Comparison of ENCODE assay signal across 37 cellular contexts in genomic region chr2:240070907-240071306, GRCh38. TPM values are rescaled to one million over a fixed set of nuclear protein-coding genes. Genes with fewer than 3 reads are reported as not detected.
"Had no signal": no experiment of that assay in that cellular context is flagged by ENCODE, and none has a peak within 500 bp of the region (broad histone marks: within the 10 kb centered on the region; RNA-seq: fewer than 3 reads in every experiment).

No MANE protein-coding gene starts in this region.

- H3K9me3 ChIP-seq: adrenal gland, body of pancreas had no signal

- ATAC-seq: activated CD8-positive, alpha-beta T cell treated with anti-CD3 and anti-CD28 coated beads for 36 hours; activated naive CD4-positive, alpha-beta T cell treated with anti-CD3 and anti-CD28 coated beads, Interleukin-2, amount 50 U/mL, for 72 hours; activated T-cell treated with anti-CD3 and anti-CD28 coated beads, Interleukin-2, amount 50 U/mL, for 4 hours; activated T-cell treated with anti-CD3 and anti-CD28 coated beads, Interleukin-2, amount 50 U/mL, for 72 hours; activated T-helper 17 cell treated with anti-CD3 and anti-CD28 coated beads, Interleukin-2, amount 50 U/mL, for 72 hours; body of pancreas had no signal

- FAIRE-seq: astrocyte, TTC549 had no signal

- H3K4me1 ChIP-seq: adrenal gland, body of pancreas, breast epithelium had no signal

- H3K27ac ChIP-seq: adrenal gland, body of pancreas, brain microvascular endothelial cell, breast epithelium, VCaP had no signal

- H3K36me3 ChIP-seq: adrenal gland, brain microvascular endothelial cell, breast epithelium had no signal

- H3K27me3 ChIP-seq: adrenal gland, body of pancreas, brain microvascular endothelial cell, breast epithelium had no signal

- DNase-seq: activated B cell treated with CpG ODN at 0.5 μM for 24 hours; activated CD4-positive, alpha-beta memory T cell treated with anti-CD3 and anti-CD28 coated beads for 36 hours; activated CD4-positive, alpha-beta T cell treated with anti-CD3 and anti-CD28 coated beads for 4 hours; activated CD4-positive, alpha-beta T cell treated with anti-CD3 and anti-CD28 coated beads, Interleukin-2, amount 10 ng/mL, durations not matched to agents 24 days and 14 days; activated CD4-positive, alpha-beta T cell treated with anti-CD3 and anti-CD28 coated beads, Interleukin-2, amount 50 U/mL, for 1 hour; activated CD4-positive, alpha-beta T cell treated with anti-CD3 and anti-CD28 coated beads, Interleukin-2, amount 50 U/mL, for 4 hours; activated CD4-positive, CD25-positive, alpha-beta regulatory T cell treated with anti-CD3 and anti-CD28 coated beads, Interleukin-2, amount 50 U/mL, for 72 hours; activated CD8-positive, alpha-beta memory T cell treated with anti-CD3 and anti-CD28 coated beads, Interleukin-2, amount 50 U/mL, for 4 hours; activated CD8-positive, alpha-beta T cell treated with anti-CD3 and anti-CD28 coated beads for 36 hours; activated effector memory CD4-positive, alpha-beta T cell treated with anti-CD3 and anti-CD28 coated beads, Interleukin-2, amount 50 U/mL, for 16 hours; activated gamma-delta T cell treated with Interleukin-2 at 50 U/mL for 16 hours; activated naive CD4-positive, alpha-beta T cell; activated naive CD4-positive, alpha-beta T cell treated with anti-CD3 and anti-CD28 coated beads for 36 hours; activated naive CD4-positive, alpha-beta T cell treated with anti-CD3 and anti-CD28 coated beads, Interleukin-2, amount 50 U/mL, for 16 hours; activated naive CD8-positive, alpha-beta T cell treated with anti-CD3 and anti-CD28 coated beads for 36 hours; activated T-cell treated with anti-CD3 and anti-CD28 coated beads for 4 hours; activated T-cell treated with anti-CD3 and anti-CD28 coated beads, Interleukin-2, amount 50 U/mL, for 1 hour; activated T-cell treated with anti-CD3 and anti-CD28 coated beads, Interleukin-2, amount 50 U/mL, for 4 hours; activated T-cell treated with anti-CD3 and anti-CD28 coated beads, Interleukin-2, amount 50 U/mL, for 72 hours; adrenal gland; amniotic stem cell; aorta; body of pancreas; brain microvascular endothelial cell; central memory CD4-positive, alpha-beta T cell; T-helper 2 cell; T-helper 9 cell had no signal

- H3K4me3 ChIP-seq: adrenal gland, body of pancreas, breast epithelium had no signal

RNA-seq across cellular contexts. Expression of gene OR6B3, which starts 17.6 kb away (rescaled TPM):
- total RNA-seq: activated B cell treated with CpG ODN at 0.5 μM for 24 hours; activated CD4-positive, alpha-beta memory T cell treated with anti-CD3 and anti-CD28 coated beads for 36 hours; activated CD4-positive, alpha-beta T cell treated with anti-CD3 and anti-CD28 coated beads, Interleukin-2, amount 10 ng/mL, durations not matched to agents 24 days and 14 days; activated CD8-positive, alpha-beta memory T cell treated with anti-CD3 and anti-CD28 coated beads for 36 hours; activated CD8-positive, alpha-beta T cell treated with anti-CD3 and anti-CD28 coated beads for 36 hours; activated naive CD4-positive, alpha-beta T cell treated with anti-CD3 and anti-CD28 coated beads for 36 hours; activated naive CD4-positive, alpha-beta T cell treated with anti-CD3 and anti-CD28 coated beads, Interleukin-2, amount 50 U/mL, for 72 hours; activated naive CD8-positive, alpha-beta T cell treated with anti-CD3 and anti-CD28 coated beads for 36 hours; activated T-cell treated with anti-CD3 and anti-CD28 coated beads, Interleukin-2, amount 50 U/mL, for 4 hours; activated T-cell treated with anti-CD3 and anti-CD28 coated beads, Interleukin-2, amount 50 U/mL, for 72 hours; activated T-helper 1 cell treated with anti-CD3 and anti-CD28 coated beads, Interleukin-12 subunit alpha, Interleukin-12 subunit beta, Interleukin-2, Interleukin-4 antibody, amounts not matched to agents 30 ng/mL and 10 ng/mL and 1 ng/mL, durations not matched to agents 14 hours and 24 hours and 36 hours; activated T-helper 17 cell treated with anti-CD3 and anti-CD28 coated beads, Interleukin-2, amount 50 U/mL, for 72 hours; adrenal gland; aorta; astrocyte; body of pancreas; cardiac septum; cerebellum had no signal
- polyA plus RNA-seq: adrenal gland, aorta had no signal

RNA-seq across cellular contexts. Expression of gene OR6B2, which starts 40.7 kb away (rescaled TPM):
- total RNA-seq: activated B cell treated with CpG ODN at 0.5 μM for 24 hours; activated CD4-positive, alpha-beta memory T cell treated with anti-CD3 and anti-CD28 coated beads for 36 hours; activated CD4-positive, alpha-beta T cell treated with anti-CD3 and anti-CD28 coated beads, Interleukin-2, amount 10 ng/mL, durations not matched to agents 24 days and 14 days; activated CD8-positive, alpha-beta memory T cell treated with anti-CD3 and anti-CD28 coated beads for 36 hours; activated CD8-positive, alpha-beta T cell treated with anti-CD3 and anti-CD28 coated beads for 36 hours; activated naive CD4-positive, alpha-beta T cell treated with anti-CD3 and anti-CD28 coated beads for 36 hours; activated naive CD4-positive, alpha-beta T cell treated with anti-CD3 and anti-CD28 coated beads, Interleukin-2, amount 50 U/mL, for 72 hours; activated naive CD8-positive, alpha-beta T cell treated with anti-CD3 and anti-CD28 coated beads for 36 hours; activated T-cell treated with anti-CD3 and anti-CD28 coated beads, Interleukin-2, amount 50 U/mL, for 4 hours; activated T-cell treated with anti-CD3 and anti-CD28 coated beads, Interleukin-2, amount 50 U/mL, for 72 hours; activated T-helper 1 cell treated with anti-CD3 and anti-CD28 coated beads, Interleukin-12 subunit alpha, Interleukin-12 subunit beta, Interleukin-2, Interleukin-4 antibody, amounts not matched to agents 30 ng/mL and 10 ng/mL and 1 ng/mL, durations not matched to agents 14 hours and 24 hours and 36 hours; activated T-helper 17 cell treated with anti-CD3 and anti-CD28 coated beads, Interleukin-2, amount 50 U/mL, for 72 hours; adrenal gland; aorta; astrocyte; body of pancreas; breast epithelium; cardiac septum; cerebellum had no signal
- polyA plus RNA-seq: aorta had no signal
